In the genomic region with DNA sequence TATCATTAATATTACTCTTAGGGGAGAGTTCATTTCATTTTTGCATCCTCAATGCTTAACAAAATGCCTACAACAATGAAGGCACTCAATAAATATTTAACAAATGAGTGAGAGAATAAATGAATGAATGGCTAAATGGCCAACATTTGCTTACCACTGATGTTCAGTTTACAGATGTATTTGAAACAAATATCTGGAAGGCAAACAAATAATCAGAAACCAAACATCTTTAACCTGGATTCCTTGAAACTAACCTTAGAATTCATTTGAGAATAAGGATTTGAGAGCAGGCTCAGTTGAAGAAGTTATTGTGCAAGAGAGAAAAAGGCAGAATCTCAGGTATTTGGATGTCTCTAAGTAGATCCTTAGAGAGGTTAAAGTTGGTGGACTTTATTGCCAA, we compare ENCODE assay signal across 8 cellular contexts. TPM values are rescaled to one million over a fixed set of nuclear protein-coding genes. Genes with fewer than 3 reads are reported as not detected.
"Had no signal": no experiment of that assay in that cellular context is flagged by ENCODE, and none has a peak within 500 bp of the region (broad histone marks: within the 10 kb centered on the region; RNA-seq: fewer than 3 reads in every experiment).

No MANE protein-coding gene starts in this region.

- H3K4me3 ChIP-seq: GM23338 had no signal

- H3K9ac ChIP-seq: KMS-11 had no signal

- H3K4me1 Mint-ChIP-seq: GM23338, H9 had no signal

- H3K9me3 Mint-ChIP-seq: GM23338, H9, HFFc6, IgD-negative memory B cell had no signal

- H3K36me3 Mint-ChIP-seq: IgD-negative memory B cell had no signal

- H2AFZ ChIP-seq: GM23338 had no signal

- H3K4me3 Mint-ChIP-seq: GM23338, H9, HFFc6, IgD-negative memory B cell had no signal

- FAIRE-seq: H1 had no signal

- DNase-seq: H9 had no signal

- H3K4me2 ChIP-seq: GM23338, KMS-11 had no signal

- H3K27ac Mint-ChIP-seq: GM23338, H9, HFFc6, IgD-negative memory B cell had no signal

- ATAC-seq: GM23338 had no signal

- H3K27ac ChIP-seq: HL-60, KMS-11 had no signal

RNA-seq across cellular contexts. Expression of a gene that starts 8.4 kb away (rescaled TPM):
- total RNA-seq: GM23338, H1, H9, HFFc6, HT1080 had no signal
- polyA plus RNA-seq: H1, IgD-negative memory B cell had no signal
